1 cellular context compared by ENCODE assay signal in genomic region chr20:38473353-38473795, GRCh38.
TF ChIP-seq lines count a peak whose summit lies in the region.

No MANE protein-coding gene starts in this region.

TF ChIP-seq in WTC11, 78 proteins besides CTCF, POLR2A, EP300 and RAD21 (continued from another document):
- no peak for TF ChIP-seq AFF4 (CRISPR knock-in tag; IDR thresholded peaks at IDR 0.05; ENCODE audit: borderline replicate concordance)
- no peak for TF ChIP-seq KAT7 (CRISPR knock-in tag; IDR thresholded peaks at IDR 0.05; ENCODE audit: borderline replicate concordance)
- no peak for TF ChIP-seq AR (CRISPR knock-in tag; IDR thresholded peaks at IDR 0.05)
- TF ChIP-seq JAZF1 (CRISPR knock-in tag; IDR thresholded peaks at IDR 0.05): no peak
- no peak for TF ChIP-seq ZMAT4 (CRISPR knock-in tag; IDR thresholded peaks at IDR 0.05)
- TF ChIP-seq FOXP1 (CRISPR knock-in tag; IDR thresholded peaks at IDR 0.05; ENCODE audit: borderline replicate concordance): no peak
- TF ChIP-seq NFE2L1 (CRISPR knock-in tag; IDR thresholded peaks at IDR 0.05): no peak
- no peak for TF ChIP-seq HMGXB4 (CRISPR knock-in tag; IDR thresholded peaks at IDR 0.05)
- TF ChIP-seq TCF7 (CRISPR knock-in tag; IDR thresholded peaks at IDR 0.05; ENCODE audit: low read depth): no peak
- no peak for TF ChIP-seq ETV6 (CRISPR knock-in tag; IDR thresholded peaks at IDR 0.05)
- TF ChIP-seq GTF2I (CRISPR knock-in tag; conservative IDR thresholded peaks at IDR 0.05): no peak
- no peak for TF ChIP-seq ZNF512 (CRISPR knock-in tag; IDR thresholded peaks at IDR 0.05; ENCODE audit: borderline replicate concordance)
